Comparison of ENCODE assay signal across 16 cellular contexts in genomic region chr10:16902606-16903005, GRCh38.
DNase-seq lines count a peak whose midpoint lies in the region; ATAC-seq and TF ChIP-seq lines count a peak whose summit lies in the region.
"Had no signal": no experiment of that assay in that cellular context is flagged by ENCODE, and none has a peak within 500 bp of the region (broad histone marks: within the 10 kb centered on the region; RNA-seq: fewer than 3 reads in every experiment).

No MANE protein-coding gene starts in this region.

- peaks cover 6% of the 10 kb centered on the region for H3K4me1 Mint-ChIP-seq in activated T-helper 17 cell treated with anti-CD3 and anti-CD28 coated beads, Interleukin-2, amount 50 U/mL, for 72 hours
- H3K4me1 Mint-ChIP-seq: B cell; stimulated activated memory B cell treated with anti-CD40 and anti-IgM and Interleukin-4, amounts not matched to agents 10 μg/mL and 1 μg/mL and 100 μg/mL, for 72 hours had no signal

- peak overlapping the region; percentile 70 for H2AFZ ChIP-seq in Loucy (ENCODE audit: low read length)
- H2AFZ ChIP-seq: GM23248 had no signal

- no peaks in the 10 kb centered on the region for H3K27me3 ChIP-seq in Loucy (ENCODE audit: insufficient read depth, low read length, poor library complexity, severe bottlenecking)
- H3K27me3 ChIP-seq: right atrium auricular region, SJCRH30 had no signal

- H3K4me3 ChIP-seq in Loucy (ENCODE audit: low read length, poor library complexity, severe bottlenecking): peak overlapping the region; percentile 18
- H3K4me3 ChIP-seq: GM23248, lower lobe of right lung, right atrium auricular region, SJCRH30 had no signal

- H3K9me3 ChIP-seq in Loucy (ENCODE audit: insufficient read depth, low read depth, low read length): no peaks in the 10 kb centered on the region
- H3K9me3 ChIP-seq: lower lobe of right lung, right atrium auricular region had no signal

- peak overlapping the region; percentile 17 for H3K9ac ChIP-seq in Loucy (ENCODE audit: low read depth, low read length, poor library complexity, severe bottlenecking)
- H3K9ac ChIP-seq: GM23248 had no signal

- peak; percentile 78 for ATAC-seq in activated T-helper 17 cell treated with anti-CD3 and anti-CD28 coated beads, Interleukin-2, amount 50 U/mL, for 72 hours (replicated peaks)
- ATAC-seq: lower lobe of right lung; stimulated activated memory B cell treated with anti-CD40 and anti-IgM and Interleukin-4, amounts not matched to agents 10 μg/mL and 1 μg/mL and 100 μg/mL, for 72 hours had no signal

- DNase-seq in stimulated activated CD4-positive, alpha-beta T cell treated with anti-CD3 and anti-CD28 coated beads, Interleukin-1b, Interleukin-23, amount 100 ng/mL, for 48 hours: peak; percentile 16
- DNase-seq in stimulated activated CD4-positive, alpha-beta T cell treated with anti-CD3 and anti-CD28 coated beads, Interleukin-2, amount 100 ng/mL, for 24 hours: no peak
- DNase-seq in NCI-H1048 (lab: John Stamatoyannopoulos, UW) (no peak), SIG-M5 treated with dmso at 0.1 percent for 504 hours (lab: John Stamatoyannopoulos, UW; ENCODE audit: unreplicated experiment) (no peak), hepatic stellate cell (ENCODE audit: low spot score) (no peak), NCI-H1436 (lab: John Stamatoyannopoulos, UW) (no peak)
- DNase-seq: anterior cingulate cortex, GM23248, lower lobe of right lung, nephron progenitor cell, SJCRH30 had no signal

- H4K20me1 ChIP-seq in Loucy (ENCODE audit: insufficient read depth, low read length, poor library complexity, severe bottlenecking): no peaks in the 10 kb centered on the region

- peaks cover 17% of the 10 kb centered on the region for H3K4me1 ChIP-seq in Loucy (ENCODE audit: insufficient read depth, low read length, poor library complexity, severe bottlenecking)
- H3K4me1 ChIP-seq: lower lobe of right lung, right atrium auricular region had no signal

- no peak for TF ChIP-seq CTCF in Loucy (conservative IDR thresholded peaks at IDR 0.05; ENCODE audit: low read length)

- peak overlapping the region; percentile 44 for H3K4me2 ChIP-seq in Loucy (ENCODE audit: low read depth, low read length, poor library complexity, severe bottlenecking)

- no peak overlapping the region for H3K4me3 Mint-ChIP-seq in activated T-helper 17 cell treated with anti-CD3 and anti-CD28 coated beads, Interleukin-2, amount 50 U/mL, for 72 hours
- H3K4me3 Mint-ChIP-seq: B cell; nephron progenitor cell; stimulated activated memory B cell treated with anti-CD40 and anti-IgM and Interleukin-4, amounts not matched to agents 10 μg/mL and 1 μg/mL and 100 μg/mL, for 72 hours had no signal

- H3K79me2 ChIP-seq in Loucy (ENCODE audit: insufficient read depth, low read length): no peaks in the 10 kb centered on the region

- H3F3A ChIP-seq in Loucy (ENCODE audit: low read depth): no peaks in the 10 kb centered on the region

- H3K27ac Mint-ChIP-seq in activated T-helper 17 cell treated with anti-CD3 and anti-CD28 coated beads, Interleukin-2, amount 50 U/mL, for 72 hours: no peak overlapping the region
- H3K27ac Mint-ChIP-seq: B cell; nephron progenitor cell; stimulated activated memory B cell treated with anti-CD40 and anti-IgM and Interleukin-4, amounts not matched to agents 10 μg/mL and 1 μg/mL and 100 μg/mL, for 72 hours had no signal

- no peaks in the 10 kb centered on the region for H3K36me3 ChIP-seq in Loucy (ENCODE audit: insufficient read depth, low read length)
- H3K36me3 ChIP-seq: lower lobe of right lung, right atrium auricular region, SJCRH30 had no signal

- H3K36me3 Mint-ChIP-seq in activated T-helper 17 cell treated with anti-CD3 and anti-CD28 coated beads, Interleukin-2, amount 50 U/mL, for 72 hours (ENCODE audit: low read depth): no peaks in the 10 kb centered on the region

- H3K27me3 Mint-ChIP-seq in activated T-helper 17 cell treated with anti-CD3 and anti-CD28 coated beads, Interleukin-2, amount 50 U/mL, for 72 hours: no peaks in the 10 kb centered on the region
- H3K27me3 Mint-ChIP-seq: B cell; stimulated activated memory B cell treated with anti-CD40 and anti-IgM and Interleukin-4, amounts not matched to agents 10 μg/mL and 1 μg/mL and 100 μg/mL, for 72 hours had no signal

- H3K9me2 ChIP-seq in Loucy (replicated peaks; ENCODE audit: low read depth, low read length): no peaks in the 10 kb centered on the region

- no peaks in the 10 kb centered on the region for H3K9me3 Mint-ChIP-seq in activated T-helper 17 cell treated with anti-CD3 and anti-CD28 coated beads, Interleukin-2, amount 50 U/mL, for 72 hours
- H3K9me3 Mint-ChIP-seq: stimulated activated memory B cell treated with anti-CD40 and anti-IgM and Interleukin-4, amounts not matched to agents 10 μg/mL and 1 μg/mL and 100 μg/mL, for 72 hours had no signal
